Comparison of ENCODE assay signal across 37 cellular contexts in the genomic region with DNA sequence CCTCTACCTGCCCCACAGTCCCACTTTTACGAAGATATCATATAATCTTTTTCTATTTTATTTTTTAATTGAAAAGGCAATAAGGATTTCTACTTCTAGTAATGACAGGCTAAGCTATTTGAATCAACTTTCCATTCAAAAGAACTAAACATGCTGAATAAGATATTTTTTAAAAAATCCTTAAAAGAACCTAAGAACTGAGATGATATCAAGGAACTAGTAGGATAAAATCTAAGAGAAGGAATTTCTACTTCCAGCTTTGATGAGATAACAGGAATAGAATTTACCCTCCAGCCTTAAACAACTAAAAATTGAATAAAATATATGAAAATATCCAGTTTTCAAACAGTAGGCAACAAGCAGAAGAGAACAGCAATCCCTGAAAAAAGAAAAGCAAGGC.
DNase-seq lines count a peak whose midpoint lies in the region; ATAC-seq, FAIRE-seq and TF ChIP-seq lines count a peak whose summit lies in the region.
"Had no signal": no experiment of that assay in that cellular context is flagged by ENCODE, and none has a peak within 500 bp of the region (broad histone marks: within the 10 kb centered on the region; RNA-seq: fewer than 3 reads in every experiment).

No MANE protein-coding gene starts in this region.

- POLR2A ChIA-PET in K562 (lab: Yijun Ruan, JAX): interaction anchor here (0.9 to 1.1 kb wide), 4 partner anchors 8 to 80 kb away, joined by 3 read pairs; no protein-coding TSS in a partner anchor
- POLR2A ChIA-PET in activated CD8-positive, alpha-beta T cell treated with anti-CD3 and anti-CD28 coated beads for 36 hours (lab: Charles Lee): interaction anchor here (0.9 to 1.8 kb wide), 3 partner anchors 68 to 181 kb away, joined by 4 to 8 read pairs (median 5); a partner anchor contains a TSS

- no peaks in the 10 kb centered on the region for H3K36me3 ChIP-seq in cardiac muscle cell
- no peaks in the 10 kb centered on the region for H3K36me3 ChIP-seq in Karpas-422 (ENCODE audit: insufficient read depth, low read length)
- no peaks in the 10 kb centered on the region for H3K36me3 ChIP-seq in K562 (ENCODE audit: control insufficient read depth, insufficient read depth, low read length)
- no peaks in the 10 kb centered on the region for H3K36me3 ChIP-seq in parathyroid adenoma (ENCODE audit: control insufficient read depth, insufficient read depth, low read length)
- H3K36me3 ChIP-seq: BE2C; BLaER1; BLaER1 treated with 17β-estradiol and CSF1 and Interleukin-3, amounts not matched to agents 10 nM and 100 nM had no signal

- no peak overlapping the region for H3K4me2 ChIP-seq in Karpas-422 (ENCODE audit: low read depth, low read length, poor library complexity, severe bottlenecking)
- H3K4me2 ChIP-seq in K562 (ENCODE audit: insufficient read depth, low read length): no peak overlapping the region
- H3K4me2 ChIP-seq in parathyroid adenoma (ENCODE audit: low read length): no peak overlapping the region
- H3K4me2 ChIP-seq: A549; BLaER1; BLaER1 treated with 17β-estradiol and CSF1 and Interleukin-3, amounts not matched to agents 10 nM and 100 nM had no signal

- 92% methylated on average over 1 of the region's 1 CpG for WGBS in K562 (ENCODE audit: insufficient coverage, low coverage, missing lambda C conversion rate)

- H3K27me3 ChIP-seq in cardiac muscle cell (no peaks in the 10 kb centered on the region), Karpas-422 (ENCODE audit: low read length) (no peaks in the 10 kb centered on the region), K562 (ENCODE audit: control insufficient read depth in 2 of 2, insufficient read depth in 2 of 2, low read length in 2 of 2) (no peaks in the 10 kb centered on the region), parathyroid adenoma (ENCODE audit: control insufficient read depth, insufficient read depth, low read length) (no peaks in the 10 kb centered on the region), foreskin keratinocyte (no peaks in the 10 kb centered on the region)
- H3K27me3 ChIP-seq: BE2C; BLaER1; BLaER1 treated with 17β-estradiol and CSF1 and Interleukin-3, amounts not matched to agents 10 nM and 100 nM had no signal

- peaks cover 12% of the 10 kb centered on the region for H3K79me2 ChIP-seq in Karpas-422 (ENCODE audit: low read length)
- H3K79me2 ChIP-seq in K562 (ENCODE audit: control insufficient read depth, insufficient read depth, low read length): no peaks in the 10 kb centered on the region
- H3K79me2 ChIP-seq in parathyroid adenoma: no peaks in the 10 kb centered on the region

- ATAC-seq in Right ventricle myocardium inferior: no peak
- no peak for ATAC-seq in K562
- ATAC-seq in HG03565 (IDR thresholded peaks at IDR 0.05; ENCODE audit: unreplicated experiment): no peak
- no peak for ATAC-seq in activated CD8-positive, alpha-beta T cell treated with anti-CD3 and anti-CD28 coated beads for 36 hours
- ATAC-seq in foreskin keratinocyte: no peak
- ATAC-seq: CD8-positive, alpha-beta T cell had no signal

- DNase-seq in cardiac muscle cell (ENCODE audit: low read depth in 1 of 2, low spot score in 1 of 2): no peak
- no peak for DNase-seq in Right ventricle myocardium inferior (ENCODE audit: missing footprints)
- DNase-seq in Karpas-422: no peak
- no peak for DNase-seq in K562 (ENCODE audit: extremely low read depth in 1 of 4, low spot score in 3 of 4)
- DNase-seq in activated CD8-positive, alpha-beta T cell treated with anti-CD3 and anti-CD28 coated beads for 36 hours: no peak
- DNase-seq in foreskin keratinocyte: no peak
- DNase-seq: 8988T; ACHN; AML-193; BE2C; C1 segment of cervical spinal cord; Caco-2; Calu3; CD4-positive, alpha-beta memory T cell; CD4-positive, alpha-beta T cell; CD4-positive, CD25-positive, alpha-beta regulatory T cell; CD8-positive, alpha-beta memory T cell; CD8-positive, alpha-beta T cell; COR-L47; DMS 273 treated with DMSO at 0.1 percent for 48 hours; DMS153; DMS53; DMS79; DMS79 treated with DMSO at 0.1 percent for 48 hours; DND-41; EL had no signal

- no peaks in the 10 kb centered on the region for H3K9me1 ChIP-seq in K562 (ENCODE audit: control insufficient read depth, insufficient read depth, low read length)

- no peaks in the 10 kb centered on the region for H3K27me3 Mint-ChIP-seq in activated CD8-positive, alpha-beta T cell treated with anti-CD3 and anti-CD28 coated beads for 36 hours
- H3K27me3 Mint-ChIP-seq: B cell; CD4-positive, alpha-beta memory T cell; CD4-positive, alpha-beta T cell; CD4-positive, CD25-positive, alpha-beta regulatory T cell; CD8-positive, alpha-beta memory T cell had no signal

- TF ChIP-seq CTCF in cardiac muscle cell (IDR thresholded peaks at IDR 0.05; ENCODE audit: low read depth, low read length) (no peak), K562 (IDR thresholded peaks at IDR 0.05 in 2 of 3, conservative IDR thresholded peaks at IDR 0.05 in 1 of 3; ENCODE audit: insufficient read depth in 2 of 3, low read depth in 1 of 3, low read length in 3 of 3) (no peak), parathyroid adenoma (IDR thresholded peaks at IDR 0.05) (no peak), foreskin keratinocyte (conservative IDR thresholded peaks at IDR 0.05) (no peak)
- TF ChIP-seq CTCF in activated CD8-positive, alpha-beta T cell treated with anti-CD3 and anti-CD28 coated beads for 36 hours (IDR thresholded peaks at IDR 0.05): no peak

- intact Hi-C loops in Right ventricle myocardium inferior (cut with DNase I): no loop called here
- intact Hi-C loops in K562 (cut with micrococcal nuclease): loop anchor here (5.0 kb wide), 1 partner anchor 122 kb away; no protein-coding TSS in a partner anchor
- intact Hi-C loops in activated CD8-positive, alpha-beta T cell treated with anti-CD3 and anti-CD28 coated beads for 36 hours (cut with micrococcal nuclease): loop anchor here (10.0 kb wide), 1 partner anchor 441 kb away; a partner anchor contains a TSS

- no peak overlapping the region for H3K27ac Mint-ChIP-seq in activated CD8-positive, alpha-beta T cell treated with anti-CD3 and anti-CD28 coated beads for 36 hours
- H3K27ac Mint-ChIP-seq: B cell; CD14-positive monocyte; CD4-positive, alpha-beta T cell; CD4-positive, CD25-positive, alpha-beta regulatory T cell; CD8-positive, alpha-beta memory T cell; CD8-positive, alpha-beta T cell had no signal

- H3K4me1 ChIP-seq in cardiac muscle cell (ENCODE audit: low read depth) (peaks cover 9% of the 10 kb centered on the region), Karpas-422 (ENCODE audit: low read length) (peaks cover 41% of the 10 kb centered on the region), K562 (replicated peaks in 1 of 2; ENCODE audit: control insufficient read depth in 2 of 2, insufficient read depth in 2 of 2, low read length in 2 of 2) (peaks cover 0 to 3% of the 10 kb centered on the region in 2 experiments; a peak in 1 of 5 replicates), parathyroid adenoma (peaks cover 25% of the 10 kb centered on the region), foreskin keratinocyte (peaks cover 4% of the 10 kb centered on the region)
- H3K4me1 ChIP-seq: BE2C, Caco-2 had no signal

- in situ Hi-C loops in K562 (cut with MboI): no loop called here

- TF ChIP-seq POLR2A in K562 (conservative IDR thresholded peaks at IDR 0.05): no peak

- peaks cover 15% of the 10 kb centered on the region for H3K4me1 Mint-ChIP-seq in activated CD8-positive, alpha-beta T cell treated with anti-CD3 and anti-CD28 coated beads for 36 hours (ENCODE audit: low read depth)
- H3K4me1 Mint-ChIP-seq: B cell had no signal

- no peak for TF ChIP-seq EP300 in K562 (IDR thresholded peaks at IDR 0.05; ENCODE audit: low read length)

- H3K9me2 ChIP-seq in Karpas-422 (replicated peaks; ENCODE audit: insufficient read depth, low read length): no peaks in the 10 kb centered on the region

- H3K27ac ChIP-seq in cardiac muscle cell (peak overlapping the region; percentile 63), Karpas-422 (ENCODE audit: low read length) (0 out of 2 replicates have a peak overlapping the region, but pooled peaks have one; percentile 11), K562 (ENCODE audit: extremely low read depth, low read depth, low read length) (no peak overlapping the region), parathyroid adenoma (peak overlapping the region; percentile 57), foreskin keratinocyte (no peak overlapping the region)
- H3K27ac ChIP-seq: 22Rv1; A549; BLaER1; BLaER1 treated with 17β-estradiol and CSF1 and Interleukin-3, amounts not matched to agents 10 nM and 100 nM; C4-2B had no signal

- H2AFZ ChIP-seq in Karpas-422 (ENCODE audit: low read length) (no peak overlapping the region), K562 (ENCODE audit: low read depth, low read length) (no peak overlapping the region), parathyroid adenoma (peak overlapping the region; percentile 40)

- no peak overlapping the region for H3K4me3 Mint-ChIP-seq in activated CD8-positive, alpha-beta T cell treated with anti-CD3 and anti-CD28 coated beads for 36 hours
- H3K4me3 Mint-ChIP-seq: B cell; CD14-positive monocyte; CD4-positive, alpha-beta memory T cell; CD4-positive, alpha-beta T cell; CD4-positive, CD25-positive, alpha-beta regulatory T cell; CD8-positive, alpha-beta T cell had no signal

- no TSS peak for BruUV-seq in K562 (replicated peaks; lab: Mats Ljungman, UMichigan)

- no peaks in the 10 kb centered on the region for H3K36me3 Mint-ChIP-seq in activated CD8-positive, alpha-beta T cell treated with anti-CD3 and anti-CD28 coated beads for 36 hours (ENCODE audit: low read depth)

- H4K20me1 ChIP-seq in Karpas-422 (ENCODE audit: insufficient read depth, low read depth, low read length) (no peaks in the 10 kb centered on the region), K562 (replicated peaks; ENCODE audit: control insufficient read depth, insufficient read depth, low read length) (no peaks in the 10 kb centered on the region)
- H4K20me1 ChIP-seq: BLaER1; BLaER1 treated with 17β-estradiol and CSF1 and Interleukin-3, amounts not matched to agents 10 nM and 100 nM had no signal

- H3K9me3 ChIP-seq in cardiac muscle cell (ENCODE audit: low read depth) (no peaks in the 10 kb centered on the region), Karpas-422 (ENCODE audit: low read length) (no peaks in the 10 kb centered on the region), K562 (replicated peaks; ENCODE audit: control insufficient read depth, insufficient read depth, low read depth, low read length) (no peaks in the 10 kb centered on the region; the same call in 1 of the 2 replicates), parathyroid adenoma (ENCODE audit: control insufficient read depth, low read length) (no peaks in the 10 kb centered on the region)
- H3K9me3 ChIP-seq: A549; BE2C; BLaER1; BLaER1 treated with 17β-estradiol and CSF1 and Interleukin-3, amounts not matched to agents 10 nM and 100 nM; Caco-2 had no signal

- H3K9me3 Mint-ChIP-seq in activated CD8-positive, alpha-beta T cell treated with anti-CD3 and anti-CD28 coated beads for 36 hours: no peaks in the 10 kb centered on the region
- H3K9me3 Mint-ChIP-seq: CD4-positive, alpha-beta memory T cell; CD4-positive, alpha-beta T cell; CD8-positive, alpha-beta memory T cell; CD8-positive, alpha-beta T cell had no signal

- no peak for FAIRE-seq in K562 (lab: Jason Lieb, UNC)
- FAIRE-seq: A204.1, A549, D721Med had no signal

- H3K4me3 ChIP-seq in cardiac muscle cell (no peak overlapping the region), Karpas-422 (ENCODE audit: low read length) (no peak overlapping the region), K562 (no peak overlapping the region), parathyroid adenoma (ENCODE audit: low read depth, low read length) (no peak overlapping the region)
- H3K4me3 ChIP-seq: A549; BLaER1; BLaER1 treated with 17β-estradiol and CSF1 and Interleukin-3, amounts not matched to agents 10 nM and 100 nM had no signal

- CTCF ChIA-PET in K562 (lab: Yijun Ruan, JAX; ENCODE audit: low intra/inter-chr PET ratio): interaction anchor here (2.8 kb wide), 1 partner anchor 69 kb away, joined by 15 read pairs; a partner anchor contains a TSS
- CTCF ChIA-PET in activated CD8-positive, alpha-beta T cell treated with anti-CD3 and anti-CD28 coated beads for 36 hours (lab: Charles Lee): interaction anchor here (0.8 to 3.7 kb wide), 13 partner anchors 9 to 467 kb away, joined by 3 to 31 read pairs (median 4); a partner anchor contains a TSS

- H3K9ac ChIP-seq in Karpas-422 (ENCODE audit: low read length) (no peak overlapping the region), K562 (ENCODE audit: insufficient read depth in 1 of 2, low read depth in 2 of 2, low read length in 2 of 2) (no peak overlapping the region), parathyroid adenoma (no peak overlapping the region)
- H3K9ac ChIP-seq: BLaER1 had no signal

- no peak for TF ChIP-seq RAD21 in K562 (CRISPR knock-in tag; conservative IDR thresholded peaks at IDR 0.05 in 1 of 2, IDR thresholded peaks at IDR 0.05 in 1 of 2)

Comparison
In these comparisons a context has a peak if more than half of its experiments do, and no peak if none do; other contexts are left out.
1. H3K27ac ChIP-seq: peak in cardiac muscle cell (single experiment), Karpas-422 (single experiment) and parathyroid adenoma (single experiment); none in K562 (single experiment) and foreskin keratinocyte (single experiment).